ENCODE assay signal across 1 cellular context in the genomic region with DNA sequence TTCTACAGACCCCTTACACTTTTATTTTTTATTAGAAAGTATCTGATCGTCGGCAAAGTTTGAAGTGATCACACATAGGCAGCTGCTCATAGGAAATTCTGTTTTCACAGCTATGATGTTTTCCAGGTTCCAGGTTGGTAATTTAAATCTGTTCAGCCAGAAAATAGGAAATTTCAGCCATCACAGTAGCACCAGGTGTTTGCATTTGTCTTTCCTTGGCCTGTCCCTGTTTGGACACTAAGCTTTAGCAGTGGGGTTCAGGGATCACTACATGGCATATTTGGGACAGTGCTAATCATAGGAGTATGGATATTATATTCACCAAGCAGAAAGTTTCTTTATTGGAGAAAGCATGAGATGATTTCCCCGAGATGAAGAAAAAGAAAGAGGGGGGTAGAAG.
TF ChIP-seq lines count a peak whose summit lies in the region.

No MANE protein-coding gene starts in this region.

TF ChIP-seq in HCT116, 20 proteins besides CTCF, POLR2A, EP300 and RAD21 (continued from another document):
- TF ChIP-seq, protein P1, sequence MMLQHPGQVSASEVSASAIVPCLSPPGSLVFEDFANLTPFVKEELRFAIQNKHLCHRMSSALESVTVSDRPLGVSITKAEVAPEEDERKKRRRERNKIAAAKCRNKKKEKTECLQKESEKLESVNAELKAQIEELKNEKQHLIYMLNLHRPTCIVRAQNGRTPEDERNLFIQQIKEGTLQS (IDR thresholded peaks at IDR 0.05) = no peak
- TF ChIP-seq YY1 (IDR thresholded peaks at IDR 0.05; ENCODE audit: extremely low read depth, insufficient replicate concordance, low read depth, low read length) (no peak), POLR2AphosphoS5 (IDR thresholded peaks at IDR 0.05; ENCODE audit: low read depth, low read length) (no peak), ZFX (IDR thresholded peaks at IDR 0.05) (no peak), EGR1 (IDR thresholded peaks at IDR 0.05; ENCODE audit: low read depth) (no peak), SIN3A (IDR thresholded peaks at IDR 0.05; ENCODE audit: low read depth) (no peak), EZH2phosphoT487 (IDR thresholded peaks at IDR 0.05; ENCODE audit: borderline replicate concordance) (no peak), ELF1 (IDR thresholded peaks at IDR 0.05; ENCODE audit: borderline replicate concordance, low read depth) (no peak), CEBPB (IDR thresholded peaks at IDR 0.05; ENCODE audit: low read depth) (no peak), MAX (IDR thresholded peaks at IDR 0.05) (no peak), SRF (IDR thresholded peaks at IDR 0.05; ENCODE audit: low read depth) (no peak), EZH2 (IDR thresholded peaks at IDR 0.05) (no peak), CBX3 (IDR thresholded peaks at IDR 0.05; ENCODE audit: low read depth) (no peak), ZBTB33 (IDR thresholded peaks at IDR 0.05; ENCODE audit: extremely low read depth, insufficient replicate concordance, low read length) (no peak), SP1 (IDR thresholded peaks at IDR 0.05; ENCODE audit: low read depth) (no peak), REST (IDR thresholded peaks at IDR 0.05; ENCODE audit: low read depth) (no peak)
